Comparison of ENCODE assay signal across 8 cellular contexts in genomic region chr4:2934077-2934812, GRCh38. TPM values are rescaled to one million over a fixed set of nuclear protein-coding genes. Genes with fewer than 3 reads are reported as not detected.
A peak's percentile ranks its signal among the peaks of the same experiment; 100 is the strongest.
DNase-seq lines count a peak whose midpoint lies in the region; ATAC-seq lines count a peak whose summit lies in the region.

No MANE protein-coding gene starts in this region.

- H3K9me3 ChIP-seq in KOPT-K1 (ENCODE audit: insufficient read depth, low read length, poor library complexity, severe bottlenecking) (no peaks in the 10 kb centered on the region), esophagus (ENCODE audit: control insufficient read depth in 2 of 2, insufficient read depth in 1 of 2, low read depth in 1 of 2, low read length in 1 of 2) (no peaks in the 10 kb centered on the region)

- H3K4me1 ChIP-seq in esophagus (ENCODE audit: control insufficient read depth in 2 of 2, insufficient read depth in 2 of 2, low read length in 1 of 2), result peaks cover 0 to 21% of the 10 kb centered on the region in 2 donors

- POLR2A ChIA-PET in naive thymus-derived CD8-positive, alpha-beta T cell (lab: Charles Lee), result interaction anchor here (0.8 to 2.5 kb wide), 5 partner anchors 10 to 170 kb away, joined by 3 to 28 read pairs (median 7); partner anchors contain the start of genes GRK4 and NOP14

- H3K4me3 ChIP-seq in esophagus (ENCODE audit: low read depth in 1 of 2, low read length in 2 of 2), result peak overlapping the region; percentile 72 to 85

- no peaks in the 10 kb centered on the region for H3K27me3 Mint-ChIP-seq in naive thymus-derived CD8-positive, alpha-beta T cell

- no peaks in the 10 kb centered on the region for H3K27me3 ChIP-seq in esophagus (ENCODE audit: control insufficient read depth in 1 of 2, insufficient read depth in 2 of 2, low read length in 2 of 2)

- DNase-seq in CD1c-positive myeloid dendritic cell (ENCODE audit: extremely low spot score) (peak; percentile 74), ureter (ENCODE audit: low spot score) (peak; percentile 75)
- DNase-seq in activated CD4-positive, alpha-beta T cell treated with anti-CD3 and anti-CD28 coated beads, Interleukin-2, amount 50 U/mL, for 48 hours, result peak; percentile 58 to 65
- peak in 8 of 10 donors; percentile 22 to 73 (median 51) for DNase-seq in naive thymus-derived CD8-positive, alpha-beta T cell

- H3K27ac Mint-ChIP-seq in naive thymus-derived CD8-positive, alpha-beta T cell, result peak overlapping the region in 5 of 10 donors; percentile 83 to 93 (median 85)

- no peaks in the 10 kb centered on the region for H3K9me3 Mint-ChIP-seq in naive thymus-derived CD8-positive, alpha-beta T cell

- peaks cover 0 to 25% (median 2%) of the 10 kb centered on the region in 3 donors for H3K36me3 Mint-ChIP-seq in naive thymus-derived CD8-positive, alpha-beta T cell

- peak overlapping the region; percentile 74 for H3K27ac ChIP-seq in KOPT-K1 (ENCODE audit: low read depth, low read length, poor library complexity, severe bottlenecking)
- H3K27ac ChIP-seq in esophagus (ENCODE audit: low read depth in 2 of 2, low read length in 1 of 2), result peak overlapping the region; percentile 71 to 92

- H3K4me1 Mint-ChIP-seq in naive thymus-derived CD8-positive, alpha-beta T cell, result peaks cover 20 to 47% (median 38%) of the 10 kb centered on the region in 4 donors

- H3K4me3 Mint-ChIP-seq in naive thymus-derived CD8-positive, alpha-beta T cell, result peak overlapping the region; percentile 33 to 91 (median 78)

- H3K36me3 ChIP-seq in KOPT-K1 (ENCODE audit: insufficient read depth, low read length) (peaks cover 56% of the 10 kb centered on the region), esophagus (ENCODE audit: control insufficient read depth in 2 of 2, insufficient read depth in 2 of 2, low read length in 1 of 2) (peaks cover 10 to 34% of the 10 kb centered on the region in 2 donors)

- 1 to 2% methylated on average over 30 to 89 of the region's 93 CpGs for WGBS in esophagus, 2 donors

- peak; percentile 22 to 33 for ATAC-seq in naive thymus-derived CD8-positive, alpha-beta T cell
- ATAC-seq in GM19035 (IDR thresholded peaks at IDR 0.05; ENCODE audit: unreplicated experiment) (no peak), GM19395 (IDR thresholded peaks at IDR 0.05; ENCODE audit: unreplicated experiment) (no peak)

RNA-seq across cellular contexts. Expression of gene NOP14, which starts 29.0 kb away (rescaled TPM):
- 10 to 100 TPM; 11.9 to 15.1 TPM for polyA plus RNA-seq in esophagus
- total RNA-seq in naive thymus-derived CD8-positive, alpha-beta T cell, result 10 to 100 TPM; 46.1 to 47.8 TPM
- polyA plus RNA-seq in naive thymus-derived CD8-positive, alpha-beta T cell, result 10 to 100 TPM; 10.8 to 31.8 (median 21.8) TPM
- total RNA-seq in ureter, result 43.0 TPM

RNA-seq across cellular contexts. Expression of gene GRK4, which starts 29.1 kb away (rescaled TPM):
- polyA plus RNA-seq in esophagus, result 1 to 10 TPM; 1.2 to 1.7 TPM
- total RNA-seq in naive thymus-derived CD8-positive, alpha-beta T cell, result 1 to 10 TPM; 3.7 to 6.0 TPM
- 1 to 10 TPM in 1 of 3 donors, under 1 TPM in 2; 0.87 to 1.5 (median 0.90) TPM for polyA plus RNA-seq in naive thymus-derived CD8-positive, alpha-beta T cell
- total RNA-seq in ureter, result 4.3 TPM

Comparison
In these comparisons a context has a peak if more than half of its experiments do, and no peak if none do; other contexts are left out.
1. ATAC-seq: peak in naive thymus-derived CD8-positive, alpha-beta T cell (2 of 2); none in GM19035 (single experiment) and GM19395 (single experiment).
2. Peak in every context shown above with its lines, with median percentiles within 50 percentile points of each other: DNase-seq.